8 cellular contexts compared by ENCODE assay signal in genomic region chr12:64625243-64626077, GRCh38. TPM values are rescaled to one million over a fixed set of nuclear protein-coding genes. Genes with fewer than 3 reads are reported as not detected.
DNase-seq lines count a peak whose midpoint lies in the region; ATAC-seq and TF ChIP-seq lines count a peak whose summit lies in the region.

No MANE protein-coding gene starts in this region.

- POLR2A ChIA-PET in CD4-positive, alpha-beta T cell (lab: Charles Lee): interaction anchor here (0.6 to 1.6 kb wide), 8 partner anchors 9 to 105 kb away, joined by 3 to 5 read pairs (median 4); no protein-coding TSS in a partner anchor

- TF ChIP-seq CTCF in CD4-positive, alpha-beta T cell (IDR thresholded peaks at IDR 0.05): no peak
- TF ChIP-seq CTCF in coronary artery (IDR thresholded peaks at IDR 0.05) (no peak), lower lobe of right lung (IDR thresholded peaks at IDR 0.05) (no peak)

- no peaks in the 10 kb centered on the region for H3K9me3 Mint-ChIP-seq in CD4-positive, alpha-beta T cell

- H3K9ac ChIP-seq in stomach smooth muscle (ENCODE audit: low read length in 2 of 2): peak overlapping the region; percentile 51 to 56

- no peaks in the 10 kb centered on the region for H3K36me3 ChIP-seq in lower lobe of right lung
- H3K36me3 ChIP-seq in stomach smooth muscle (ENCODE audit: control insufficient read depth in 2 of 2, insufficient read depth in 2 of 2, low read length in 2 of 2): peaks cover 0 to 2% of the 10 kb centered on the region in 2 donors

- DNase-seq in CD4-positive, alpha-beta T cell: no peak
- DNase-seq in T-helper 17 cell (peak in 1 of 3 donors; percentile 16), coronary artery (ENCODE audit: low spot score) (peak; percentile 88), lower lobe of right lung (no peak), NK-92 (lab: John Stamatoyannopoulos, UW; ENCODE audit: unreplicated experiment) (no peak)

- H3K27me3 Mint-ChIP-seq in CD4-positive, alpha-beta T cell: no peaks in the 10 kb centered on the region
- no peaks in the 10 kb centered on the region for H3K27me3 Mint-ChIP-seq in T-helper 17 cell

- peak overlapping the region; percentile 32 for H3K27ac ChIP-seq in CD4-positive, alpha-beta T cell (ENCODE audit: low read depth, low read length)
- H3K27ac ChIP-seq in coronary artery: peak overlapping the region; percentile 61 to 87
- peak overlapping the region; percentile 83 for H3K27ac ChIP-seq in lower lobe of right lung
- peak overlapping the region; percentile 83 for H3K27ac ChIP-seq in stomach smooth muscle (ENCODE audit: low read length)

- H3K4me1 ChIP-seq in lower lobe of right lung (peaks cover 72% of the 10 kb centered on the region), stomach smooth muscle (ENCODE audit: control insufficient read depth, insufficient read depth, low read length) (peaks cover 38% of the 10 kb centered on the region)

- ATAC-seq in CD4-positive, alpha-beta T cell (ENCODE audit: poor library complexity): peak; percentile 68
- peak; percentile 45 for ATAC-seq in GM19397 (IDR thresholded peaks at IDR 0.05; ENCODE audit: unreplicated experiment)
- peak; percentile 30 for ATAC-seq in HG03469 (IDR thresholded peaks at IDR 0.05; ENCODE audit: unreplicated experiment)
- ATAC-seq in T-helper 17 cell: peak; percentile 66
- ATAC-seq in lower lobe of right lung: peak; percentile 91 to 93

- CTCF ChIA-PET in CD4-positive, alpha-beta T cell (lab: Charles Lee): interaction anchor here (0.7 to 2.0 kb wide), 7 partner anchors 8 to 76 kb away, joined by 3 to 6 read pairs (median 3); no protein-coding TSS in a partner anchor

- H3K4me1 Mint-ChIP-seq in CD4-positive, alpha-beta T cell (ENCODE audit: low read depth): peaks cover 78% of the 10 kb centered on the region
- peaks cover 37% of the 10 kb centered on the region for H3K4me1 Mint-ChIP-seq in T-helper 17 cell

- peak overlapping the region; percentile 87 for H3K4me3 Mint-ChIP-seq in CD4-positive, alpha-beta T cell
- H3K4me3 Mint-ChIP-seq in T-helper 17 cell: peak overlapping the region; percentile 91

- intact Hi-C loops in CD4-positive, alpha-beta T cell (cut with DNase I, micrococcal nuclease): no loop called here
- intact Hi-C loops in lower lobe of right lung (cut with DNase I): no loop called here

- H3K27ac Mint-ChIP-seq in CD4-positive, alpha-beta T cell: peak overlapping the region; percentile 81
- H3K27ac Mint-ChIP-seq in T-helper 17 cell: peak overlapping the region; percentile 96

- no peaks in the 10 kb centered on the region for H3K27me3 ChIP-seq in CD4-positive, alpha-beta T cell (ENCODE audit: control insufficient read depth, insufficient read depth, low read length)
- H3K27me3 ChIP-seq in lower lobe of right lung (ENCODE audit: low read depth) (no peaks in the 10 kb centered on the region), stomach smooth muscle (ENCODE audit: control insufficient read depth in 1 of 2, insufficient read depth in 2 of 2, low read length in 2 of 2) (no peaks in the 10 kb centered on the region)

- H3K4me3 ChIP-seq in coronary artery: peak overlapping the region; percentile 53
- peak overlapping the region; percentile 39 for H3K4me3 ChIP-seq in lower lobe of right lung
- H3K4me3 ChIP-seq in stomach smooth muscle (ENCODE audit: low read length in 2 of 2): peak overlapping the region; percentile 12 to 68

- no peaks in the 10 kb centered on the region for H3K9me3 ChIP-seq in CD4-positive, alpha-beta T cell (ENCODE audit: control insufficient read depth, low read length)
- H3K9me3 ChIP-seq in T-helper 17 cell (ENCODE audit: control insufficient read depth, low read length, poor library complexity, severe bottlenecking) (no peaks in the 10 kb centered on the region), lower lobe of right lung (no peaks in the 10 kb centered on the region), stomach smooth muscle (ENCODE audit: control insufficient read depth in 2 of 2, low read length in 2 of 2) (no peaks in the 10 kb centered on the region)

- H3K36me3 Mint-ChIP-seq in CD4-positive, alpha-beta T cell (ENCODE audit: low read depth): peaks cover 42% of the 10 kb centered on the region
- no peaks in the 10 kb centered on the region for H3K36me3 Mint-ChIP-seq in T-helper 17 cell (ENCODE audit: low read depth)

RNA-seq across cellular contexts. Expression of gene RASSF3, which starts 15.2 kb away (rescaled TPM):
- total RNA-seq in CD4-positive, alpha-beta T cell: 100 to 1,000 TPM; 118 to 127 TPM
- total RNA-seq in T-helper 17 cell (100 to 1,000 TPM; 114 to 116 TPM), lower lobe of right lung (82.7 TPM)

Comparison
In these comparisons a context has a peak if more than half of its experiments do, and no peak if none do; other contexts are left out.
1. ATAC-seq: peak in every context shown above with its lines; median percentile 92 in lower lobe of right lung; 68 in CD4-positive, alpha-beta T cell; 66 in T-helper 17 cell; 45 in GM19397; 30 in HG03469.
2. H3K27ac ChIP-seq: peak in every context shown above with its lines; median percentile 83 in lower lobe of right lung; 83 in stomach smooth muscle; 74 in coronary artery; 32 in CD4-positive, alpha-beta T cell.